In genomic region chr19:10146142-10146541, GRCh38 we compare ENCODE assay signal across 21 cellular contexts. TPM values are rescaled to one million over a fixed set of nuclear protein-coding genes. Genes with fewer than 3 reads are reported as not detected.
DNase-seq lines count a peak whose midpoint lies in the region; ATAC-seq and TF ChIP-seq lines count a peak whose summit lies in the region.
"Had no signal": no experiment of that assay in that cellular context is flagged by ENCODE, and none has a peak within 500 bp of the region (broad histone marks: within the 10 kb centered on the region; RNA-seq: fewer than 3 reads in every experiment).

No MANE protein-coding gene starts in this region.

- no peak overlapping the region for H3K4me3 Mint-ChIP-seq in activated T-cell treated with anti-CD3 and anti-CD28 coated beads, Interleukin-2, amount 50 U/mL, for 24 hours
- no peak overlapping the region for H3K4me3 Mint-ChIP-seq in CD8-positive, alpha-beta T cell
- H3K4me3 Mint-ChIP-seq in activated T-helper 1 cell treated with anti-CD3 and anti-CD28 coated beads, Interleukin-12 subunit alpha, Interleukin-12 subunit beta, Interleukin-2, Interleukin-4 antibody, amounts not matched to agents 30 ng/mL and 10 ng/mL and 1 ng/mL, durations not matched to agents 14 hours and 24 hours and 36 hours: no peak overlapping the region
- H3K4me3 Mint-ChIP-seq in naive thymus-derived CD4-positive, alpha-beta T cell: no peak overlapping the region

- peaks cover 38% of the 10 kb centered on the region for H3K4me1 Mint-ChIP-seq in activated T-cell treated with anti-CD3 and anti-CD28 coated beads, Interleukin-2, amount 50 U/mL, for 24 hours (ENCODE audit: low read depth)
- peaks cover 36% of the 10 kb centered on the region for H3K4me1 Mint-ChIP-seq in CD8-positive, alpha-beta T cell (ENCODE audit: low read depth)
- H3K4me1 Mint-ChIP-seq in activated T-helper 1 cell treated with anti-CD3 and anti-CD28 coated beads, Interleukin-12 subunit alpha, Interleukin-12 subunit beta, Interleukin-2, Interleukin-4 antibody, amounts not matched to agents 30 ng/mL and 10 ng/mL and 1 ng/mL, durations not matched to agents 14 hours and 24 hours and 36 hours (ENCODE audit: low read depth): peaks cover 24% of the 10 kb centered on the region
- peaks cover 7 to 43% (median 34%) of the 10 kb centered on the region in 7 donors for H3K4me1 Mint-ChIP-seq in naive thymus-derived CD4-positive, alpha-beta T cell

- POLR2A ChIA-PET in CD8-positive, alpha-beta T cell (lab: Charles Lee): interaction anchor here (0.7 kb wide), 1 partner anchor 29 kb away, joined by 5 read pairs; no protein-coding TSS in a partner anchor
- POLR2A ChIA-PET in naive thymus-derived CD4-positive, alpha-beta T cell (lab: Charles Lee): no interaction called here
- POLR2A ChIA-PET in GM10248 (lab: Yijun Ruan, JAX): no interaction called here

- no peaks in the 10 kb centered on the region for H3K9me3 Mint-ChIP-seq in activated T-cell treated with anti-CD3 and anti-CD28 coated beads, Interleukin-2, amount 50 U/mL, for 24 hours
- H3K9me3 Mint-ChIP-seq in CD8-positive, alpha-beta T cell: no peaks in the 10 kb centered on the region
- H3K9me3 Mint-ChIP-seq in activated T-helper 1 cell treated with anti-CD3 and anti-CD28 coated beads, Interleukin-12 subunit alpha, Interleukin-12 subunit beta, Interleukin-2, Interleukin-4 antibody, amounts not matched to agents 30 ng/mL and 10 ng/mL and 1 ng/mL, durations not matched to agents 14 hours and 24 hours and 36 hours: no peaks in the 10 kb centered on the region
- H3K9me3 Mint-ChIP-seq in naive thymus-derived CD4-positive, alpha-beta T cell: no peaks in the 10 kb centered on the region

- 97% methylated on average over 14 of the region's 14 CpGs for WGBS in suprapubic skin

- no peak for TF ChIP-seq CTCF in CD8-positive, alpha-beta T cell (IDR thresholded peaks at IDR 0.05)
- TF ChIP-seq CTCF in suprapubic skin (IDR thresholded peaks at IDR 0.05) (no peak), GM10248 (IDR thresholded peaks at IDR 0.05; ENCODE audit: control extremely low read depth, extremely low read depth, low read depth, missing control alignments) (no peak)

- ATAC-seq in CD8-positive, alpha-beta T cell: no peak
- no peak for ATAC-seq in naive thymus-derived CD4-positive, alpha-beta T cell
- ATAC-seq: HepG2 had no signal

- no peaks in the 10 kb centered on the region for H3K27me3 ChIP-seq in CD8-positive, alpha-beta T cell (ENCODE audit: insufficient read depth, low read length)
- no peaks in the 10 kb centered on the region for H3K27me3 ChIP-seq in naive thymus-derived CD4-positive, alpha-beta T cell (ENCODE audit: control insufficient read depth in 2 of 2, insufficient read depth in 2 of 2, low read length in 2 of 2)
- no peaks in the 10 kb centered on the region for H3K27me3 ChIP-seq in suprapubic skin

- peaks cover 40% of the 10 kb centered on the region for H3K4me1 ChIP-seq in CD8-positive, alpha-beta T cell (ENCODE audit: insufficient read depth, low read length)
- H3K4me1 ChIP-seq in naive thymus-derived CD4-positive, alpha-beta T cell (ENCODE audit: control insufficient read depth in 2 of 2, insufficient read depth in 2 of 2, low read length in 2 of 2): peaks cover 40 to 43% of the 10 kb centered on the region in 2 donors
- H3K4me1 ChIP-seq in suprapubic skin: no peaks in the 10 kb centered on the region

- peaks cover 50% of the 10 kb centered on the region for H3K36me3 ChIP-seq in CD8-positive, alpha-beta T cell (ENCODE audit: insufficient read depth, low read length)
- peaks cover 6 to 71% (median 20%) of the 10 kb centered on the region in 3 experiments for H3K36me3 ChIP-seq in naive thymus-derived CD4-positive, alpha-beta T cell (ENCODE audit: control insufficient read depth in 2 of 3, insufficient read depth in 3 of 3, low read length in 3 of 3)
- peaks cover 96% of the 10 kb centered on the region for H3K36me3 ChIP-seq in suprapubic skin

- peak overlapping the region; percentile 90 for H3K27ac Mint-ChIP-seq in activated T-cell treated with anti-CD3 and anti-CD28 coated beads, Interleukin-2, amount 50 U/mL, for 24 hours
- H3K27ac Mint-ChIP-seq in CD8-positive, alpha-beta T cell: peak overlapping the region; percentile 55
- H3K27ac Mint-ChIP-seq in activated T-helper 1 cell treated with anti-CD3 and anti-CD28 coated beads, Interleukin-12 subunit alpha, Interleukin-12 subunit beta, Interleukin-2, Interleukin-4 antibody, amounts not matched to agents 30 ng/mL and 10 ng/mL and 1 ng/mL, durations not matched to agents 14 hours and 24 hours and 36 hours: peak overlapping the region; percentile 19
- peak overlapping the region; percentile 70 to 100 (median 79) for H3K27ac Mint-ChIP-seq in naive thymus-derived CD4-positive, alpha-beta T cell

- DNase-seq in activated T-cell treated with anti-CD3 and anti-CD28 coated beads, Interleukin-2, amount 50 U/mL, for 24 hours: no peak
- DNase-seq in activated T-cell treated with anti-CD3 and anti-CD28 coated beads for 4 hours (no peak), retina (no peak), suprapubic skin (ENCODE audit: low spot score in 2 of 2) (no peak), GM10248 (ENCODE audit: extremely low spot score) (no peak)
- DNase-seq in CD8-positive, alpha-beta T cell: no peak
- DNase-seq in activated T-helper 1 cell treated with anti-CD3 and anti-CD28 coated beads, Interleukin-12 subunit alpha, Interleukin-12 subunit beta, Interleukin-2, Interleukin-4 antibody, amounts not matched to agents 30 ng/mL and 10 ng/mL and 1 ng/mL, durations not matched to agents 14 hours and 24 hours and 36 hours (ENCODE audit: low spot score): no peak
- DNase-seq in naive thymus-derived CD4-positive, alpha-beta T cell: no peak
- DNase-seq: GF-D8, GOT3, KG1, NCI-H1436, NCI-H2029 treated with DMSO at 0.1 percent for 48 hours, NCI-H2171 treated with DMSO at 0.1 percent for 48 hours, NCI-H446 treated with DMSO at 0.1 percent for 48 hours, NCI-H748 treated with DMSO at 0.1 percent for 48 hours, OCI-M1, RPMI8226 had no signal

- H3K27me3 Mint-ChIP-seq in activated T-cell treated with anti-CD3 and anti-CD28 coated beads, Interleukin-2, amount 50 U/mL, for 24 hours: no peaks in the 10 kb centered on the region
- H3K27me3 Mint-ChIP-seq in CD8-positive, alpha-beta T cell (ENCODE audit: low read depth): no peaks in the 10 kb centered on the region
- no peaks in the 10 kb centered on the region for H3K27me3 Mint-ChIP-seq in activated T-helper 1 cell treated with anti-CD3 and anti-CD28 coated beads, Interleukin-12 subunit alpha, Interleukin-12 subunit beta, Interleukin-2, Interleukin-4 antibody, amounts not matched to agents 30 ng/mL and 10 ng/mL and 1 ng/mL, durations not matched to agents 14 hours and 24 hours and 36 hours (ENCODE audit: insufficient read depth)
- no peaks in the 10 kb centered on the region for H3K27me3 Mint-ChIP-seq in naive thymus-derived CD4-positive, alpha-beta T cell

- CTCF ChIA-PET in CD8-positive, alpha-beta T cell (lab: Charles Lee): interaction anchor here (2.3 kb wide), 1 partner anchor 104 kb away, joined by 12 read pairs; no protein-coding TSS in a partner anchor
- CTCF ChIA-PET in naive thymus-derived CD4-positive, alpha-beta T cell (lab: Charles Lee): no interaction called here
- CTCF ChIA-PET in GM10248 (lab: Yijun Ruan, JAX): no interaction called here

- no peak overlapping the region for H3K27ac ChIP-seq in CD8-positive, alpha-beta T cell (ENCODE audit: low read depth, low read length)
- H3K27ac ChIP-seq in naive thymus-derived CD4-positive, alpha-beta T cell (ENCODE audit: low read depth, low read length): peak overlapping the region; percentile 82
- H3K27ac ChIP-seq in suprapubic skin: no peak overlapping the region
- H3K27ac ChIP-seq: C4-2B had no signal

- intact Hi-C loops in CD8-positive, alpha-beta T cell (cut with DNase I, micrococcal nuclease): loop anchor here in 1 of 2 experiments (10.0 kb wide), 1 partner anchor 49 kb away; the partner anchor contains the start of gene DNMT1
- intact Hi-C loops in activated T-helper 1 cell treated with anti-CD3 and anti-CD28 coated beads, Interleukin-12 subunit alpha, Interleukin-12 subunit beta, Interleukin-2, Interleukin-4 antibody, amounts not matched to agents 30 ng/mL and 10 ng/mL and 1 ng/mL, durations not matched to agents 14 hours and 24 hours and 36 hours (cut with micrococcal nuclease): no loop called here
- intact Hi-C loops in naive thymus-derived CD4-positive, alpha-beta T cell (cut with micrococcal nuclease): no loop called here

- no peak for TF ChIP-seq POLR2A in suprapubic skin (IDR thresholded peaks at IDR 0.05)

- H3K9me3 ChIP-seq in CD8-positive, alpha-beta T cell (ENCODE audit: low read length): no peaks in the 10 kb centered on the region
- H3K9me3 ChIP-seq in naive thymus-derived CD4-positive, alpha-beta T cell (ENCODE audit: control insufficient read depth in 2 of 3, low read length in 3 of 3): no peaks in the 10 kb centered on the region
- no peaks in the 10 kb centered on the region for H3K9me3 ChIP-seq in suprapubic skin

- peaks cover 96% of the 10 kb centered on the region for H3K36me3 Mint-ChIP-seq in activated T-cell treated with anti-CD3 and anti-CD28 coated beads, Interleukin-2, amount 50 U/mL, for 24 hours (ENCODE audit: low read depth)
- H3K36me3 Mint-ChIP-seq in CD8-positive, alpha-beta T cell: peaks cover 77% of the 10 kb centered on the region
- peaks cover 51% of the 10 kb centered on the region for H3K36me3 Mint-ChIP-seq in activated T-helper 1 cell treated with anti-CD3 and anti-CD28 coated beads, Interleukin-12 subunit alpha, Interleukin-12 subunit beta, Interleukin-2, Interleukin-4 antibody, amounts not matched to agents 30 ng/mL and 10 ng/mL and 1 ng/mL, durations not matched to agents 14 hours and 24 hours and 36 hours (ENCODE audit: low read depth)
- H3K36me3 Mint-ChIP-seq in naive thymus-derived CD4-positive, alpha-beta T cell: peaks cover 14 to 60% (median 32%) of the 10 kb centered on the region in 5 donors

- no peak for TF ChIP-seq EP300 in suprapubic skin (IDR thresholded peaks at IDR 0.05)

- no peak overlapping the region for H3K4me3 ChIP-seq in CD8-positive, alpha-beta T cell (ENCODE audit: low read depth, low read length)
- no peak overlapping the region for H3K4me3 ChIP-seq in naive thymus-derived CD4-positive, alpha-beta T cell (ENCODE audit: low read length)
- H3K4me3 ChIP-seq in suprapubic skin: no peak overlapping the region

RNA-seq across cellular contexts. Expression of gene EIF3G, which starts 26.4 kb away (rescaled TPM):
- total RNA-seq in CD8-positive, alpha-beta T cell: 100 to 1,000 TPM; 331 to 334 TPM
- total RNA-seq in activated T-helper 1 cell treated with anti-CD3 and anti-CD28 coated beads, Interleukin-12 subunit alpha, Interleukin-12 subunit beta, Interleukin-2, Interleukin-4 antibody, amounts not matched to agents 30 ng/mL and 10 ng/mL and 1 ng/mL, durations not matched to agents 14 hours and 24 hours and 36 hours: 371 and 377 TPM in 2 replicates
- total RNA-seq in naive thymus-derived CD4-positive, alpha-beta T cell: 100 to 1,000 TPM; 242 to 356 (median 328) TPM
- 100 to 1,000 TPM; 240 to 294 TPM for polyA plus RNA-seq in naive thymus-derived CD4-positive, alpha-beta T cell
- total RNA-seq in suprapubic skin: 100 to 1,000 TPM; 211 to 315 (median 225) TPM

RNA-seq across cellular contexts. Expression of gene P2RY11, which starts 34.6 kb away (rescaled TPM):
- total RNA-seq in CD8-positive, alpha-beta T cell: 10 to 100 TPM; 74.4 to 76.3 TPM
- 64.4 and 64.9 TPM in 2 replicates for total RNA-seq in activated T-helper 1 cell treated with anti-CD3 and anti-CD28 coated beads, Interleukin-12 subunit alpha, Interleukin-12 subunit beta, Interleukin-2, Interleukin-4 antibody, amounts not matched to agents 30 ng/mL and 10 ng/mL and 1 ng/mL, durations not matched to agents 14 hours and 24 hours and 36 hours
- 10 to 100 TPM; 41.0 to 89.3 (median 58.9) TPM for total RNA-seq in naive thymus-derived CD4-positive, alpha-beta T cell
- 1 to 10 TPM; 2.7 to 3.1 TPM for polyA plus RNA-seq in naive thymus-derived CD4-positive, alpha-beta T cell
- total RNA-seq in suprapubic skin: 10 to 100 TPM; 16.4 to 32.9 (median 19.9) TPM

RNA-seq across cellular contexts. Expression of gene PPAN, which starts 40.0 kb away (rescaled TPM):
- 100 to 1,000 TPM in 1 of 2 experiments, 10 to 100 TPM in 1; 97.6 to 114 TPM for total RNA-seq in CD8-positive, alpha-beta T cell
- total RNA-seq in activated T-helper 1 cell treated with anti-CD3 and anti-CD28 coated beads, Interleukin-12 subunit alpha, Interleukin-12 subunit beta, Interleukin-2, Interleukin-4 antibody, amounts not matched to agents 30 ng/mL and 10 ng/mL and 1 ng/mL, durations not matched to agents 14 hours and 24 hours and 36 hours: 234 and 250 TPM in 2 replicates
- 100 to 1,000 TPM in 4 of 5 experiments, 10 to 100 TPM in 1; 87.6 to 122 (median 109) TPM for total RNA-seq in naive thymus-derived CD4-positive, alpha-beta T cell
- polyA plus RNA-seq in naive thymus-derived CD4-positive, alpha-beta T cell: 10 to 100 TPM; 24.9 to 46.6 TPM
- 10 to 100 TPM; 41.9 to 55.1 (median 46.8) TPM for total RNA-seq in suprapubic skin

RNA-seq across cellular contexts. Expression of gene ANGPTL6, which starts 43.7 kb away (rescaled TPM):
- total RNA-seq in CD8-positive, alpha-beta T cell: 1 to 10 TPM; 1.2 TPM
- total RNA-seq in activated T-helper 1 cell treated with anti-CD3 and anti-CD28 coated beads, Interleukin-12 subunit alpha, Interleukin-12 subunit beta, Interleukin-2, Interleukin-4 antibody, amounts not matched to agents 30 ng/mL and 10 ng/mL and 1 ng/mL, durations not matched to agents 14 hours and 24 hours and 36 hours: 8.2 and 8.5 TPM in 2 replicates
- total RNA-seq in naive thymus-derived CD4-positive, alpha-beta T cell: 1 to 10 TPM in 3 of 5 experiments, under 1 TPM in 2; 0.68 to 1.7 (median 1.0) TPM
- polyA plus RNA-seq in naive thymus-derived CD4-positive, alpha-beta T cell: under 1 TPM; 0.23 to 0.48 TPM
- total RNA-seq in suprapubic skin: 1 to 10 TPM in 1 of 4 donors, under 1 TPM in 2, not detected in 1; 0.38 to 1.1 (median 0.42) TPM
- total RNA-seq: A673 had no signal

RNA-seq across cellular contexts. Expression of gene DNMT1, which starts 48.6 kb away (rescaled TPM):
- total RNA-seq in CD8-positive, alpha-beta T cell: 100 to 1,000 TPM; 135 to 154 TPM
- 411 and 425 TPM in 2 replicates for total RNA-seq in activated T-helper 1 cell treated with anti-CD3 and anti-CD28 coated beads, Interleukin-12 subunit alpha, Interleukin-12 subunit beta, Interleukin-2, Interleukin-4 antibody, amounts not matched to agents 30 ng/mL and 10 ng/mL and 1 ng/mL, durations not matched to agents 14 hours and 24 hours and 36 hours
- total RNA-seq in naive thymus-derived CD4-positive, alpha-beta T cell: 100 to 1,000 TPM; 175 to 334 (median 194) TPM
- polyA plus RNA-seq in naive thymus-derived CD4-positive, alpha-beta T cell: 100 to 1,000 TPM; 113 to 153 TPM
- 10 to 100 TPM; 36.1 to 54.4 (median 44.2) TPM for total RNA-seq in suprapubic skin

Comparison
In these comparisons a context has a peak if more than half of its experiments do, and no peak if none do; other contexts are left out.
1. H3K27ac Mint-ChIP-seq: peak in every context shown above with its lines; median percentile 90 in activated T-cell treated with anti-CD3 and anti-CD28 coated beads, Interleukin-2, amount 50 U/mL, for 24 hours; 79 in naive thymus-derived CD4-positive, alpha-beta T cell; 55 in CD8-positive, alpha-beta T cell; 19 in activated T-helper 1 cell treated with anti-CD3 and anti-CD28 coated beads, Interleukin-12 subunit alpha, Interleukin-12 subunit beta, Interleukin-2, Interleukin-4 antibody, amounts not matched to agents 30 ng/mL and 10 ng/mL and 1 ng/mL, durations not matched to agents 14 hours and 24 hours and 36 hours.